17 cellular contexts compared by ENCODE assay signal in genomic region chr20:63461364-63461763, GRCh38. TPM values are rescaled to one million over a fixed set of nuclear protein-coding genes. Genes with fewer than 3 reads are reported as not detected.
DNase-seq lines count a peak whose midpoint lies in the region; ATAC-seq, FAIRE-seq and TF ChIP-seq lines count a peak whose summit lies in the region.
"Had no signal": no experiment of that assay in that cellular context is flagged by ENCODE, and none has a peak within 500 bp of the region (broad histone marks: within the 10 kb centered on the region; RNA-seq: fewer than 3 reads in every experiment).

No MANE protein-coding gene starts in this region.

- H3K36me3 Mint-ChIP-seq in endodermal cell (ENCODE audit: low read depth), result no peaks in the 10 kb centered on the region

- H3K4me3 ChIP-seq in A549 (no peak overlapping the region), endodermal cell (ENCODE audit: low read length) (no peak overlapping the region)

- H3K27ac ChIP-seq in A549, result no peak overlapping the region
- no peak overlapping the region for H3K27ac ChIP-seq in endodermal cell (ENCODE audit: low read depth, low read length)
- H3K27ac ChIP-seq: C4-2B had no signal

- in situ Hi-C loops in Caki2 (cut with HindIII; ENCODE audit: low pct_unique_long_range_greater_than_20kb, low sequenced_read_pairs), result no loop called here

- no peak overlapping the region for H3K4me3 Mint-ChIP-seq in endodermal cell
- H3K4me3 Mint-ChIP-seq: activated T-cell treated with anti-CD3 and anti-CD28 coated beads, Interleukin-2, amount 50 U/mL, for 72 hours had no signal

- 0 out of 6 replicates have a peak, but pooled peaks of 1 of the 2 experiments have one; percentile 46 for ATAC-seq in A549
- no peak for ATAC-seq in GM18520 (IDR thresholded peaks at IDR 0.05; ENCODE audit: unreplicated experiment)
- ATAC-seq in HG02798 (IDR thresholded peaks at IDR 0.05; ENCODE audit: poor library complexity, unreplicated experiment), result no peak
- no peak for ATAC-seq in HG02571 (IDR thresholded peaks at IDR 0.05; ENCODE audit: unreplicated experiment)
- ATAC-seq: activated T-cell treated with anti-CD3 and anti-CD28 coated beads, Interleukin-2, amount 50 U/mL, for 72 hours; Right ventricle myocardium inferior had no signal

- FAIRE-seq in A549 (lab: Jason Lieb, UNC), result no peak
- FAIRE-seq: bronchial epithelial cell, GM18507 had no signal

- no peak overlapping the region for H3K27ac Mint-ChIP-seq in endodermal cell
- H3K27ac Mint-ChIP-seq: activated T-cell treated with anti-CD3 and anti-CD28 coated beads, Interleukin-2, amount 50 U/mL, for 72 hours had no signal

- H3K9me3 ChIP-seq in A549 (no peaks in the 10 kb centered on the region), endodermal cell (ENCODE audit: control insufficient read depth, low read length) (no peaks in the 10 kb centered on the region)

- DNase-seq in A549 (ENCODE audit: low read depth in 1 of 2, low spot score in 1 of 2) (no peak), Caki2 (ENCODE audit: low read depth) (peak; percentile 39), OCI-M1 (lab: John Stamatoyannopoulos, UW) (peak; percentile 26), endodermal cell (peak; percentile 86), GM19238 (ENCODE audit: insufficient read length, low spot score) (no peak)
- DNase-seq: activated T-cell treated with anti-CD3 and anti-CD28 coated beads, Interleukin-2, amount 50 U/mL, for 72 hours; NCI-H1417; nucleus accumbens had no signal

- TF ChIP-seq RAD21 in A549 (conservative IDR thresholded peaks at IDR 0.05 in 1 of 2, IDR thresholded peaks at IDR 0.05 in 1 of 2), result no peak

- H3K4me1 Mint-ChIP-seq in endodermal cell, result peaks cover 5% of the 10 kb centered on the region

- no peaks in the 10 kb centered on the region for H3K27me3 ChIP-seq in endodermal cell (ENCODE audit: control insufficient read depth, insufficient read depth, low read length, poor library complexity, severe bottlenecking)

- 7% methylated on average over 3 of the region's 10 CpGs for WGBS in A549 (ENCODE audit: missing lambda C conversion rate)
- WGBS in endodermal cell (ENCODE audit: insufficient coverage in 1 of 2, insufficient read length in 1 of 2), 2 experiments, result 65 to 80% methylated on average over 3 to 10 of the region's 10 CpGs

- no peaks in the 10 kb centered on the region for H3K27me3 Mint-ChIP-seq in endodermal cell (ENCODE audit: insufficient read depth)

- H3K9ac ChIP-seq in endodermal cell (ENCODE audit: extremely low read depth, low read length, poor library complexity, severe bottlenecking), result no peak overlapping the region

- CTCF ChIA-PET in A549 (lab: Yijun Ruan, JAX), result interaction anchor here (1.1 kb wide), 1 partner anchor 8 kb away, joined by 4 read pairs; no protein-coding TSS in a partner anchor

- no peak overlapping the region for H3K4me2 ChIP-seq in A549

- no peak for TF ChIP-seq EP300 in A549 (IDR thresholded peaks at IDR 0.05)

- no peak for TF ChIP-seq POLR2A in A549 (IDR thresholded peaks at IDR 0.05; ENCODE audit: low read length)

- no peaks in the 10 kb centered on the region for H3K9me3 Mint-ChIP-seq in endodermal cell
- H3K9me3 Mint-ChIP-seq: activated T-cell treated with anti-CD3 and anti-CD28 coated beads, Interleukin-2, amount 50 U/mL, for 72 hours had no signal

- TF ChIP-seq CTCF in A549 (IDR thresholded peaks at IDR 0.05) (no peak), endodermal cell (conservative IDR thresholded peaks at IDR 0.05) (no peak)

- H3K4me1 ChIP-seq in A549 (peaks cover 7% of the 10 kb centered on the region), endodermal cell (ENCODE audit: control insufficient read depth, insufficient read depth, low read length) (no peaks in the 10 kb centered on the region)

- no peaks in the 10 kb centered on the region for H3K36me3 ChIP-seq in endodermal cell (ENCODE audit: control insufficient read depth, insufficient read depth, low read length)

- POLR2A ChIA-PET in A549 (lab: Yijun Ruan, JAX), result no interaction called here

TF ChIP-seq in A549, 52 proteins besides CTCF, POLR2A, EP300 and RAD21:
- TF ChIP-seq ESRRA (IDR thresholded peaks at IDR 0.05; ENCODE audit: borderline replicate concordance, low read length) (no peak), CBX8 (IDR thresholded peaks at IDR 0.05) (no peak), POLR2AphosphoS2 (conservative IDR thresholded peaks at IDR 0.05; ENCODE audit: low read length) (no peak), CEBPB (IDR thresholded peaks at IDR 0.05) (no peak), ELK1 (IDR thresholded peaks at IDR 0.05; ENCODE audit: low read depth, low read length) (no peak), REST (IDR thresholded peaks at IDR 0.05) (peak; percentile 93), HES2 (IDR thresholded peaks at IDR 0.05) (no peak), JUN (IDR thresholded peaks at IDR 0.05) (no peak)

RNA-seq across cellular contexts. Expression of gene KCNQ2, which starts 11.1 kb away (rescaled TPM):
- polyA plus RNA-seq in A549 (2011; rRNA removed) (0.14 and 0.32 TPM in 2 replicates), A549 (2017; fragmentation: RNase III; extraction: RNeasy Plus Mini Kit Qiagen cat#74134 plus additional on column Dnase treatment) (0.15 to 0.38 TPM (median 0.36 TPM) in 3 replicates)
- polyA plus RNA-seq in A549 (2012; cell fraction: cytosol; rRNA removed), result 1.1 and 1.2 TPM in 2 replicates
- polyA plus RNA-seq in A549 (2012; cell fraction: nucleus; rRNA removed), result 0.91 and 1.3 TPM in 2 replicates
- not detected in 2 replicates for polyA minus RNA-seq in A549 (2011; rRNA and poly(A)+ RNA removed)
- 10.0 TPM in 1 of 2 replicates, not detected in the other for total RNA-seq in Caki2 (2014; rRNA removed; shearing (Covaris generic); ENCODE audit: low replicate concordance)
- total RNA-seq in endodermal cell, result 10 to 100 TPM; 36.4 to 62.8 TPM
- polyA plus RNA-seq in endodermal cell (2013, experiment 1 of 2), result 111 TPM
- 96.8 TPM for polyA plus RNA-seq in endodermal cell (2013, experiment 2 of 2)
- total RNA-seq: bronchial epithelial cell, glomerular endothelial cell, lower leg skin had no signal

RNA-seq across cellular contexts. Expression of gene EEF1A2, which starts 37.5 kb away (rescaled TPM):
- polyA plus RNA-seq in A549 (2011; rRNA removed), result 16.3 and 17.4 TPM in 2 replicates
- 34.8 and 42.6 TPM in 2 replicates for polyA plus RNA-seq in A549 (2012; cell fraction: cytosol; rRNA removed)
- 54.0 and 82.0 TPM in 2 replicates for polyA plus RNA-seq in A549 (2012; cell fraction: nucleus; rRNA removed)
- polyA plus RNA-seq in A549 (2017; fragmentation: RNase III; extraction: RNeasy Plus Mini Kit Qiagen cat#74134 plus additional on column Dnase treatment), result 128 to 141 TPM (median 129 TPM) in 3 replicates
- polyA minus RNA-seq in A549 (2011; rRNA and poly(A)+ RNA removed), result 17.8 and 30.8 TPM in 2 replicates
- total RNA-seq in Caki2 (2014; rRNA removed; shearing (Covaris generic); ENCODE audit: low replicate concordance), result 249 and 281 TPM in 2 replicates
- 10 to 100 TPM; 12.1 to 22.6 TPM for total RNA-seq in endodermal cell
- polyA plus RNA-seq in endodermal cell (2013, experiment 1 of 2), result 24.7 TPM
- polyA plus RNA-seq in endodermal cell (2013, experiment 2 of 2), result 18.3 TPM

RNA-seq across cellular contexts. Expression of gene PPDPF, which starts 59.2 kb away (rescaled TPM):
- polyA plus RNA-seq in A549 (2011; rRNA removed), result 4.6 and 7.7 TPM in 2 replicates
- polyA plus RNA-seq in A549 (2012; cell fraction: cytosol; rRNA removed), result 115 and 196 TPM in 2 replicates
- polyA plus RNA-seq in A549 (2012; cell fraction: nucleus; rRNA removed), result 41.3 and 97.2 TPM in 2 replicates
- 217 to 227 TPM (median 224 TPM) in 3 replicates for polyA plus RNA-seq in A549 (2017; fragmentation: RNase III; extraction: RNeasy Plus Mini Kit Qiagen cat#74134 plus additional on column Dnase treatment)
- 5.5 and 18.1 TPM in 2 replicates for polyA minus RNA-seq in A549 (2011; rRNA and poly(A)+ RNA removed)
- 35.9 and 103 TPM in 2 replicates for total RNA-seq in Caki2 (2014; rRNA removed; shearing (Covaris generic); ENCODE audit: low replicate concordance)
- 100 to 1,000 TPM; 247 to 296 TPM for total RNA-seq in endodermal cell
- polyA plus RNA-seq in endodermal cell (2013, experiment 1 of 2), result 318 TPM
- polyA plus RNA-seq in endodermal cell (2013, experiment 2 of 2), result 282 TPM

Comparison
In these comparisons a context has a peak if more than half of its experiments do, and no peak if none do; other contexts are left out.
1. DNase-seq: peak in Caki2 (single experiment), OCI-M1 (single experiment) and endodermal cell (single experiment); none in A549 (0 of 2) and GM19238 (single experiment).
2. RNA of gene EEF1A2, which starts 37.5 kb away (total RNA-seq): 249 to 281 TPM in Caki2; 12.1 to 22.6 TPM in endodermal cell; every median in the first group is over 10 times any median in the second.